ENCODE assay signal across 5 cellular contexts in genomic region chr4:68568535-68568934, GRCh38. TPM values are rescaled to one million over a fixed set of nuclear protein-coding genes. Genes with fewer than 3 reads are reported as not detected.
"Had no signal": no experiment of that assay in that cellular context is flagged by ENCODE, and none has a peak within 500 bp of the region (broad histone marks: within the 10 kb centered on the region; RNA-seq: fewer than 3 reads in every experiment).

No MANE protein-coding gene starts in this region.

RNA-seq across cellular contexts. Expression of gene UGT2B17, which starts 7.6 kb away (rescaled TPM):
- total RNA-seq: GM23338, H1, H9, HepG2, HT1080 had no signal
- polyA plus RNA-seq: GM23338, H1, HepG2 had no signal
